ENCODE assay signal across 17 cellular contexts in the genomic region with DNA sequence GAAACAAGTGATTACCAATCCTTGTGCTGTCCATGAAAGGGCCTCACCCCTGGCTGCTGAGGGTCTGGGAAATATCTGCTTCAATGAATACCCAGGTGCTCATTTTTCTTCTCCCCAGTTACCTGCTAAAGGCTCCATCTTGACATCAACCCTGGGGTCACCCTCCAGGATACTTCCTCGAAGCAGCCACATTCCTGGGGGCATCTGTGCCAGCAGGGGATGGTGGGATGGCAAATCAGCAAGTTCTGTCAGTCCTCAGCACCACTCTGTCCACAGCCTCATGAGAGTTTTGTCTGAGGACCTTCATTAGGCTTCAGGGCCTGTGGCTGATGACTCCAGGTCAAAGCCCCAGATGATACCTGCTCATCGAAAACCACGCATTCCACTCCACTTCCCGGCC.
DNase-seq lines count a peak whose midpoint lies in the region; ATAC-seq and TF ChIP-seq lines count a peak whose summit lies in the region.
"Had no signal": no experiment of that assay in that cellular context is flagged by ENCODE, and none has a peak within 500 bp of the region (broad histone marks: within the 10 kb centered on the region; RNA-seq: fewer than 3 reads in every experiment).

No MANE protein-coding gene starts in this region.

- H3K27me3 ChIP-seq in neuronal stem cell (ENCODE audit: control insufficient read depth in 3 of 3, insufficient read depth in 3 of 3, low read depth in 1 of 3, low read length in 3 of 3) = no peaks in the 10 kb centered on the region
- no peaks in the 10 kb centered on the region for H3K27me3 ChIP-seq in tibial artery
- no peaks in the 10 kb centered on the region for H3K27me3 ChIP-seq in brain microvascular endothelial cell (replicated peaks)
- H3K27me3 ChIP-seq: SJSA1, thyroid gland had no signal

- H3K4me2 ChIP-seq in neuronal stem cell (ENCODE audit: insufficient read depth, low read length, poor library complexity, severe bottlenecking) = no peak overlapping the region

- H3K9ac ChIP-seq in neuronal stem cell (ENCODE audit: low read depth, low read length, poor library complexity) = no peak overlapping the region

- H3K9me3 ChIP-seq in neuronal stem cell (replicated peaks in 1 of 2; ENCODE audit: control insufficient read depth in 2 of 2, insufficient read depth in 1 of 2, low read depth in 1 of 2, low read length in 2 of 2) (peaks cover 1 to 8% of the 10 kb centered on the region in 2 donors), tibial artery (no peaks in the 10 kb centered on the region)
- H3K9me3 ChIP-seq: SJSA1, thyroid gland had no signal

- no peak overlapping the region for H2BK15ac ChIP-seq in neuronal stem cell (ENCODE audit: low read length)

- H4K8ac ChIP-seq in neuronal stem cell (ENCODE audit: low read depth, low read length) = no peak overlapping the region

- no peak overlapping the region for H3K18ac ChIP-seq in neuronal stem cell (ENCODE audit: low read length)

- no peak for ATAC-seq in GM18868 (IDR thresholded peaks at IDR 0.05; ENCODE audit: unreplicated experiment)
- ATAC-seq in GM21737 (IDR thresholded peaks at IDR 0.05; ENCODE audit: unreplicated experiment) = no peak
- ATAC-seq: naive thymus-derived CD8-positive, alpha-beta T cell had no signal

- TF ChIP-seq CTCF in tibial artery (IDR thresholded peaks at IDR 0.05) (no peak), brain microvascular endothelial cell (IDR thresholded peaks at IDR 0.05; ENCODE audit: low read depth, low read length, missing control alignments) (no peak)

- no peak overlapping the region for H2BK120ac ChIP-seq in neuronal stem cell (ENCODE audit: low read depth, low read length)

- no peak overlapping the region for H4K91ac ChIP-seq in neuronal stem cell (ENCODE audit: low read depth, low read length, poor library complexity)

- no peak overlapping the region for H3K4ac ChIP-seq in neuronal stem cell (ENCODE audit: low read length)

- peak overlapping the region; percentile 4 for H2AK5ac ChIP-seq in neuronal stem cell (ENCODE audit: low read depth, low read length)

- H3K27ac ChIP-seq in neuronal stem cell (replicated peaks; ENCODE audit: low read length) (no peak overlapping the region), tibial artery (peak overlapping the region; percentile 77 to 78), brain microvascular endothelial cell (no peak overlapping the region)
- H3K27ac ChIP-seq: SJSA1 had no signal

- no CpG with 5 or more reads among the region's 4 CpGs for WGBS in neuronal stem cell (ENCODE audit: extremely low coverage in 2 of 2, insufficient read length in 2 of 2, insufficient replicate concordance in 1 of 2), 2 donors

- H2AFZ ChIP-seq in neuronal stem cell (ENCODE audit: low read length) = no peak overlapping the region

- in situ Hi-C loops in brain microvascular endothelial cell (cut with HindIII; ENCODE audit: low pct_ligation_motif_present, low sequenced_read_pairs) = no loop called here

- intact Hi-C loops in tibial artery (cut with DNase I; ENCODE audit: low total_unique reads) = no loop called here

- no peak overlapping the region for H2BK5ac ChIP-seq in neuronal stem cell (ENCODE audit: low read length)

- H3K4me3 ChIP-seq in neuronal stem cell (ENCODE audit: low read length in 2 of 2) (no peak overlapping the region), tibial artery (no peak overlapping the region), brain microvascular endothelial cell (ENCODE audit: low read depth, low read length) (no peak overlapping the region)
- H3K4me3 ChIP-seq: SJSA1, thyroid gland had no signal

- peaks cover 6 to 9% of the 10 kb centered on the region in 2 donors for H3K4me1 ChIP-seq in neuronal stem cell (ENCODE audit: control insufficient read depth in 2 of 2, insufficient read depth in 1 of 2, low read depth in 1 of 2, low read length in 2 of 2)
- H3K4me1 ChIP-seq in tibial artery = peaks cover 0 to 100% (median 86%) of the 10 kb centered on the region in 4 donors

- H3K23ac ChIP-seq in neuronal stem cell (ENCODE audit: low read depth, low read length, poor library complexity) = no peak overlapping the region

- H3K14ac ChIP-seq in neuronal stem cell (ENCODE audit: low read length) = no peak overlapping the region

- H3K36me3 ChIP-seq in neuronal stem cell (replicated peaks in 1 of 2; ENCODE audit: control insufficient read depth in 2 of 2, insufficient read depth in 2 of 2, low read length in 2 of 2) = no peaks in the 10 kb centered on the region
- H3K36me3 ChIP-seq in tibial artery = no peaks in the 10 kb centered on the region
- no peaks in the 10 kb centered on the region for H3K36me3 ChIP-seq in brain microvascular endothelial cell (replicated peaks)
- H3K36me3 ChIP-seq: SJSA1, thyroid gland had no signal

- no peak overlapping the region for H2BK12ac ChIP-seq in neuronal stem cell (ENCODE audit: low read length)

- H3K79me1 ChIP-seq in neuronal stem cell (ENCODE audit: low read depth, low read length) = no peaks in the 10 kb centered on the region

- DNase-seq in activated T-cell treated with anti-CD3 and anti-CD28 coated beads, Interleukin-2, amount 50 U/mL, for 48 hours = peak; percentile 2 to 9
- DNase-seq in activated T-cell treated with anti-CD3 and anti-CD28 coated beads for 4 hours (no peak), ecto neural progenitor cell (ENCODE audit: low spot score) (peak; percentile 26), neuronal stem cell (ENCODE audit: low spot score) (no peak), tibial artery (peak; percentile 18 to 55), brain microvascular endothelial cell (no peak)
- DNase-seq: 8988T; CD4-positive, CD25-positive, alpha-beta regulatory T cell; MV-4-11; naive thymus-derived CD8-positive, alpha-beta T cell; NCI-H526; retina; stimulated activated CD4-positive, alpha-beta T cell treated with anti-CD3 and anti-CD28 coated beads, Interleukin-2, amount 100 ng/mL, for 48 hours; thyroid gland had no signal

Comparison
In these comparisons a context has a peak if more than half of its experiments do, and no peak if none do; other contexts are left out.
1. DNase-seq: peak in activated T-cell treated with anti-CD3 and anti-CD28 coated beads, Interleukin-2, amount 50 U/mL, for 48 hours (2 of 2), ecto neural progenitor cell (single experiment) and tibial artery (2 of 2); none in activated T-cell treated with anti-CD3 and anti-CD28 coated beads for 4 hours (single experiment), neuronal stem cell (single experiment) and brain microvascular endothelial cell (single experiment).
2. H3K27ac ChIP-seq: peak in tibial artery (2 of 2); none in neuronal stem cell (single experiment) and brain microvascular endothelial cell (single experiment).